35 cellular contexts compared by ENCODE assay signal in the genomic region with DNA sequence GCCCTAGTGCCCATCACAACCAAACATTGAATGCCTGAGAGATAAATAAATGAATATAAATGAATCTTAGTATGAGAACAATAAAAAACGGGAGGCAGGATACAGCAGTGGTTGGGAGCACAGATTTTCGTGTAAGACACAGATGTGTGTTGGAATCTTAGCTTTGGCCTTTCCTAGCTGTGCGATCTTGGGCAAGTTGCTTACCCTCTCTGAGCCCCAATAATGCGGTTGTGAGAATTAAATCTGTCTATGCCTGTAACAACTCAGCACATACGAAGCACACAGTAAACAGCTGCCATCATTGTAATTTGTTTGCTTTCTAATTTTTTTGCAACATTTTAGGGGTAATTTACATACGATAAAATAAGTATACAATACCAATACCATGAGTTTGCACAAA.
"Had no signal": no experiment of that assay in that cellular context is flagged by ENCODE, and none has a peak within 500 bp of the region (broad histone marks: within the 10 kb centered on the region; RNA-seq: fewer than 3 reads in every experiment).

No MANE protein-coding gene starts in this region.

- H3K9me3 Mint-ChIP-seq: activated B cell treated with CpG ODN at 0.5 μM for 24 hours; activated CD4-positive, alpha-beta T cell treated with anti-CD3 and anti-CD28 coated beads, Interleukin-2, amount 10 ng/mL, durations not matched to agents 24 days and 14 days; activated naive CD4-positive, alpha-beta T cell treated with anti-CD3 and anti-CD28 coated beads, Interleukin-2, amount 10 ng/mL, durations not matched to agents 7 days and 5 days; activated naive CD8-positive, alpha-beta T cell treated with anti-CD3 and anti-CD28 coated beads, Interleukin-2, amount 50 U/mL, for 24 hours; activated T-helper 2 cell treated with anti-CD3 and anti-CD28 coated beads, Interferon-gamma antibody, Interleukin-2, Interleukin-4, amounts not matched to agents 10 μg/mL and 5 μg/mL and 100 μg/mL, durations not matched to agents 14 hours and 24 hours and 36 hours; brain; central memory CD8-positive, alpha-beta T cell had no signal

- H3K4me3 Mint-ChIP-seq: activated B cell treated with CpG ODN at 0.5 μM for 24 hours; activated CD4-positive, alpha-beta memory T cell treated with anti-CD3 and anti-CD28 coated beads, Interleukin-2, amount 10 ng/mL, durations not matched to agents 7 days and 5 days; activated CD4-positive, alpha-beta T cell treated with anti-CD3 and anti-CD28 coated beads, Interleukin-2, amount 10 ng/mL, durations not matched to agents 24 days and 14 days; activated CD8-positive, alpha-beta memory T cell treated with anti-CD3 and anti-CD28 coated beads, Interleukin-2, amount 10 ng/mL, durations not matched to agents 7 days and 5 days; activated CD8-positive, alpha-beta T cell treated with anti-CD3 and anti-CD28 coated beads, Interleukin-2, amount 10 ng/mL, durations not matched to agents 7 days and 5 days; activated naive CD4-positive, alpha-beta T cell treated with anti-CD3 and anti-CD28 coated beads, Interleukin-2, amount 10 ng/mL, durations not matched to agents 7 days and 5 days; activated naive CD4-positive, alpha-beta T cell treated with anti-CD3 and anti-CD28 coated beads, Interleukin-2, amount 50 U/mL, for 24 hours; activated naive CD8-positive, alpha-beta T cell; activated naive CD8-positive, alpha-beta T cell treated with anti-CD3 and anti-CD28 coated beads, Interleukin-2, amount 10 ng/mL, durations not matched to agents 7 days and 5 days; activated naive CD8-positive, alpha-beta T cell treated with anti-CD3 and anti-CD28 coated beads, Interleukin-2, amount 50 U/mL, for 24 hours; activated T-cell treated with anti-CD3 and anti-CD28 coated beads, Interleukin-2, amount 50 U/mL, for 24 hours; brain; central memory CD8-positive, alpha-beta T cell; T-helper 17 cell had no signal

- H3K4me3 ChIP-seq: ascending aorta, cardiac muscle cell, colonic mucosa had no signal

- DNase-seq: activated B cell treated with CpG ODN at 0.5 μM for 24 hours; activated CD4-positive, alpha-beta memory T cell treated with anti-CD3 and anti-CD28 coated beads, Interleukin-2, amount 10 ng/mL, durations not matched to agents 7 days and 5 days; activated CD4-positive, alpha-beta T cell treated with anti-CD3 and anti-CD28 coated beads for 4 hours; activated CD4-positive, alpha-beta T cell treated with anti-CD3 and anti-CD28 coated beads, Interleukin-2, amount 10 ng/mL, durations not matched to agents 24 days and 14 days; activated CD4-positive, alpha-beta T cell treated with anti-CD3 and anti-CD28 coated beads, Interleukin-2, amount 50 U/mL, for 1 hour; activated CD4-positive, alpha-beta T cell treated with anti-CD3 and anti-CD28 coated beads, Interleukin-2, amount 50 U/mL, for 48 hours; activated CD4-positive, CD25-positive, alpha-beta regulatory T cell treated with anti-CD3 and anti-CD28 coated beads, Interleukin-2, amount 50 U/mL, for 72 hours; activated CD8-positive, alpha-beta memory T cell treated with anti-CD3 and anti-CD28 coated beads for 24 hours; activated CD8-positive, alpha-beta memory T cell treated with anti-CD3 and anti-CD28 coated beads, Interleukin-2, amount 10 ng/mL, durations not matched to agents 7 days and 5 days; activated CD8-positive, alpha-beta memory T cell treated with anti-CD3 and anti-CD28 coated beads, Interleukin-2, amount 50 U/mL, for 48 hours; activated CD8-positive, alpha-beta T cell treated with anti-CD3 and anti-CD28 coated beads, Interleukin-2, amount 10 ng/mL, durations not matched to agents 7 days and 5 days; activated effector memory CD4-positive, alpha-beta T cell treated with Interleukin-2 at 50 U/mL for 16 hours; activated gamma-delta T cell; activated naive CD4-positive, alpha-beta T cell treated with anti-CD3 and anti-CD28 coated beads, Interleukin-2, amount 10 ng/mL, durations not matched to agents 7 days and 5 days; activated naive CD4-positive, alpha-beta T cell treated with Interleukin-2 at 50 U/mL for 16 hours; activated naive CD8-positive, alpha-beta T cell treated with anti-CD3 and anti-CD28 coated beads, Interleukin-2, amount 10 ng/mL, durations not matched to agents 7 days and 5 days; activated naive CD8-positive, alpha-beta T cell treated with anti-CD3 and anti-CD28 coated beads, Interleukin-2, amount 50 U/mL, for 24 hours; activated T-cell treated with anti-CD3 and anti-CD28 coated beads, Interleukin-2, amount 50 U/mL, for 24 hours; activated T-cell treated with anti-CD3 and anti-CD28 coated beads, Interleukin-2, amount 50 U/mL, for 48 hours; amygdala; anterior cingulate cortex; caudate nucleus; cerebellar nuclear complex; colonic mucosa; T-helper 17 cell; T-helper 9 cell had no signal

- H3K9me3 ChIP-seq: ascending aorta, colonic mucosa had no signal

- H3K36me3 Mint-ChIP-seq: activated CD8-positive, alpha-beta memory T cell treated with anti-CD3 and anti-CD28 coated beads, Interleukin-2, amount 10 ng/mL, durations not matched to agents 7 days and 5 days; activated naive CD4-positive, alpha-beta T cell treated with anti-CD3 and anti-CD28 coated beads, Interleukin-2, amount 10 ng/mL, durations not matched to agents 7 days and 5 days; activated naive CD4-positive, alpha-beta T cell treated with anti-CD3 and anti-CD28 coated beads, Interleukin-2, amount 50 U/mL, for 24 hours; activated naive CD8-positive, alpha-beta T cell; activated naive CD8-positive, alpha-beta T cell treated with anti-CD3 and anti-CD28 coated beads, Interleukin-2, amount 10 ng/mL, durations not matched to agents 7 days and 5 days; brain had no signal

- H3K36me3 ChIP-seq: ascending aorta, cardiac muscle cell, colonic mucosa had no signal

- H3K27me3 Mint-ChIP-seq: activated B cell treated with CpG ODN at 0.5 μM for 24 hours; activated CD4-positive, alpha-beta memory T cell treated with anti-CD3 and anti-CD28 coated beads, Interleukin-2, amount 10 ng/mL, durations not matched to agents 7 days and 5 days; activated CD4-positive, alpha-beta T cell treated with anti-CD3 and anti-CD28 coated beads, Interleukin-2, amount 10 ng/mL, durations not matched to agents 24 days and 14 days; activated CD8-positive, alpha-beta memory T cell treated with anti-CD3 and anti-CD28 coated beads, Interleukin-2, amount 10 ng/mL, durations not matched to agents 7 days and 5 days; activated naive CD4-positive, alpha-beta T cell treated with anti-CD3 and anti-CD28 coated beads, Interleukin-2, amount 10 ng/mL, durations not matched to agents 7 days and 5 days; activated naive CD4-positive, alpha-beta T cell treated with anti-CD3 and anti-CD28 coated beads, Interleukin-2, amount 50 U/mL, for 24 hours; activated naive CD8-positive, alpha-beta T cell; activated naive CD8-positive, alpha-beta T cell treated with anti-CD3 and anti-CD28 coated beads, Interleukin-2, amount 10 ng/mL, durations not matched to agents 7 days and 5 days; activated naive CD8-positive, alpha-beta T cell treated with anti-CD3 and anti-CD28 coated beads, Interleukin-2, amount 50 U/mL, for 24 hours; activated T-cell treated with anti-CD3 and anti-CD28 coated beads, Interleukin-2, amount 50 U/mL, for 24 hours; central memory CD8-positive, alpha-beta T cell had no signal

- H3K4me1 ChIP-seq: ascending aorta, colonic mucosa had no signal

- H3K4me1 Mint-ChIP-seq: activated B cell treated with CpG ODN at 0.5 μM for 24 hours; activated CD4-positive, alpha-beta memory T cell treated with anti-CD3 and anti-CD28 coated beads, Interleukin-2, amount 10 ng/mL, durations not matched to agents 7 days and 5 days; activated CD4-positive, alpha-beta T cell treated with anti-CD3 and anti-CD28 coated beads, Interleukin-2, amount 10 ng/mL, durations not matched to agents 24 days and 14 days; activated CD8-positive, alpha-beta memory T cell treated with anti-CD3 and anti-CD28 coated beads, Interleukin-2, amount 10 ng/mL, durations not matched to agents 7 days and 5 days; activated naive CD4-positive, alpha-beta T cell treated with anti-CD3 and anti-CD28 coated beads, Interleukin-2, amount 10 ng/mL, durations not matched to agents 7 days and 5 days; activated naive CD4-positive, alpha-beta T cell treated with anti-CD3 and anti-CD28 coated beads, Interleukin-2, amount 50 U/mL, for 24 hours; activated naive CD8-positive, alpha-beta T cell treated with anti-CD3 and anti-CD28 coated beads, Interleukin-2, amount 10 ng/mL, durations not matched to agents 7 days and 5 days; activated naive CD8-positive, alpha-beta T cell treated with anti-CD3 and anti-CD28 coated beads, Interleukin-2, amount 50 U/mL, for 24 hours; central memory CD8-positive, alpha-beta T cell; T-helper 17 cell had no signal

- ATAC-seq: activated CD8-positive, alpha-beta memory T cell treated with anti-CD3 and anti-CD28 coated beads, Interleukin-2, amount 10 ng/mL, durations not matched to agents 7 days and 5 days; activated CD8-positive, alpha-beta T cell treated with anti-CD3 and anti-CD28 coated beads, Interleukin-2, amount 10 ng/mL, durations not matched to agents 7 days and 5 days; activated naive CD8-positive, alpha-beta T cell treated with anti-CD3 and anti-CD28 coated beads, Interleukin-2, amount 50 U/mL, for 24 hours; T-helper 17 cell had no signal

- FAIRE-seq: bronchial epithelial cell, TTC549 had no signal

- H3K27ac Mint-ChIP-seq: activated B cell treated with CpG ODN at 0.5 μM for 24 hours; activated CD4-positive, alpha-beta memory T cell treated with anti-CD3 and anti-CD28 coated beads, Interleukin-2, amount 10 ng/mL, durations not matched to agents 7 days and 5 days; activated CD4-positive, alpha-beta T cell treated with anti-CD3 and anti-CD28 coated beads, Interleukin-2, amount 10 ng/mL, durations not matched to agents 24 days and 14 days; activated CD8-positive, alpha-beta memory T cell treated with anti-CD3 and anti-CD28 coated beads, Interleukin-2, amount 10 ng/mL, durations not matched to agents 7 days and 5 days; activated CD8-positive, alpha-beta T cell treated with anti-CD3 and anti-CD28 coated beads, Interleukin-2, amount 10 ng/mL, durations not matched to agents 7 days and 5 days; activated naive CD4-positive, alpha-beta T cell treated with anti-CD3 and anti-CD28 coated beads, Interleukin-2, amount 10 ng/mL, durations not matched to agents 7 days and 5 days; activated naive CD4-positive, alpha-beta T cell treated with anti-CD3 and anti-CD28 coated beads, Interleukin-2, amount 50 U/mL, for 24 hours; activated naive CD8-positive, alpha-beta T cell; activated naive CD8-positive, alpha-beta T cell treated with anti-CD3 and anti-CD28 coated beads, Interleukin-2, amount 10 ng/mL, durations not matched to agents 7 days and 5 days; activated naive CD8-positive, alpha-beta T cell treated with anti-CD3 and anti-CD28 coated beads, Interleukin-2, amount 50 U/mL, for 24 hours; activated T-cell treated with anti-CD3 and anti-CD28 coated beads, Interleukin-2, amount 50 U/mL, for 24 hours; activated T-helper 2 cell treated with anti-CD3 and anti-CD28 coated beads, Interferon-gamma antibody, Interleukin-2, Interleukin-4, amounts not matched to agents 10 μg/mL and 5 μg/mL and 100 μg/mL, durations not matched to agents 14 hours and 24 hours and 36 hours; T-helper 17 cell had no signal

- H3K27me3 ChIP-seq: ascending aorta, cardiac muscle cell, colonic mucosa had no signal

- H3K27ac ChIP-seq: ascending aorta, colonic mucosa had no signal
